In the genomic region with DNA sequence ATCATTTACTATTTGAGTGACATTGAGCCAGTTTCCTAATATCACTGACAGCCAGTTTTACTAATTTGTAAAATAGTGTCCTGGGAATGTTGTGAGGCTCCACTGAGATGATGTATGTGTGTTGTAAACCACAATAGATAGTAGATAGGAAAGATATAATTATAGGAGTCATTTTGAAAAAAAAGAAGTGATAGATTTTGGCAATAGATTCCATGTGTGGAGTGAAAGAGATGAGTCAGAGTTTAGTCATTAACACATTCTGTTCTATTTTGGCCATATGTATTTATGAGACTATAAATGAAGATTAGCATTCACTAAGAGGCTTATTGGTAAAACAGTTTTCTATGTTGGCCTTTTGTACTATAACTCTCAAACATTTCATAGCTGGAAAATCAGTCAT, we compare ENCODE assay signal across 19 cellular contexts.
A peak's percentile ranks its signal among the peaks of the same experiment; 100 is the strongest.
DNase-seq lines count a peak whose midpoint lies in the region; ATAC-seq, FAIRE-seq and TF ChIP-seq lines count a peak whose summit lies in the region.
"Had no signal": no experiment of that assay in that cellular context is flagged by ENCODE, and none has a peak within 500 bp of the region (broad histone marks: within the 10 kb centered on the region; RNA-seq: fewer than 3 reads in every experiment).

No MANE protein-coding gene starts in this region.

- H3K4me1 Mint-ChIP-seq in CD8-positive, alpha-beta T cell (ENCODE audit: low read depth), result no peaks in the 10 kb centered on the region
- H3K4me1 Mint-ChIP-seq: activated naive CD8-positive, alpha-beta T cell treated with anti-CD3 and anti-CD28 coated beads for 36 hours; CD14-positive monocyte had no signal

- TF ChIP-seq RAD21 in K562 (CRISPR knock-in tag; conservative IDR thresholded peaks at IDR 0.05 in 1 of 2, IDR thresholded peaks at IDR 0.05 in 1 of 2), result no peak

- no peak for ATAC-seq in K562
- ATAC-seq in GM21447 (IDR thresholded peaks at IDR 0.05; ENCODE audit: unreplicated experiment), result no peak
- ATAC-seq in CD8-positive, alpha-beta T cell, result no peak
- ATAC-seq: heart right ventricle, Right ventricle myocardium inferior had no signal

- in situ Hi-C loops in K562 (cut with MboI), result no loop called here

- H3K4me3 Mint-ChIP-seq in CD8-positive, alpha-beta T cell, result no peak overlapping the region
- H3K4me3 Mint-ChIP-seq: activated naive CD8-positive, alpha-beta T cell treated with anti-CD3 and anti-CD28 coated beads for 36 hours; CD14-positive monocyte; T-helper 2 cell treated with Interferon-gamma antibody and Interleukin-4, amounts not matched to agents 5 μg/mL and 100 μg/mL, for 36 hours had no signal

- no peaks in the 10 kb centered on the region for H4K20me1 ChIP-seq in K562 (replicated peaks; ENCODE audit: control insufficient read depth, insufficient read depth, low read length)
- no peaks in the 10 kb centered on the region for H4K20me1 ChIP-seq in osteoblast (ENCODE audit: insufficient read depth, low read length)

- H3K4me3 ChIP-seq in K562 (no peak overlapping the region), osteoblast (ENCODE audit: insufficient read depth, low read length) (no peak overlapping the region)
- no peak overlapping the region for H3K4me3 ChIP-seq in CD8-positive, alpha-beta T cell (ENCODE audit: low read depth, low read length)
- H3K4me3 ChIP-seq: heart right ventricle had no signal

- no peaks in the 10 kb centered on the region for H3K4me1 ChIP-seq in K562 (replicated peaks in 1 of 2; ENCODE audit: control insufficient read depth in 2 of 2, insufficient read depth in 2 of 2, low read length in 2 of 2)
- H3K4me1 ChIP-seq in osteoblast (ENCODE audit: insufficient read depth, low read length), result no peaks in the 10 kb centered on the region
- H3K4me1 ChIP-seq in CD8-positive, alpha-beta T cell (ENCODE audit: insufficient read depth, low read length), result no peaks in the 10 kb centered on the region

- H3K9me3 Mint-ChIP-seq in CD8-positive, alpha-beta T cell, result peaks cover 1% of the 10 kb centered on the region
- H3K9me3 Mint-ChIP-seq: T-helper 2 cell treated with Interferon-gamma antibody and Interleukin-4, amounts not matched to agents 5 μg/mL and 100 μg/mL, for 36 hours had no signal

- peak; percentile 55 for DNase-seq in EH (ENCODE audit: low read depth)
- DNase-seq in LHCN-M2 (ENCODE audit: low read depth), result peak; percentile 24
- DNase-seq in K562 (ENCODE audit: extremely low read depth in 1 of 4, low spot score in 3 of 4), result no peak
- peak; percentile 22 for DNase-seq in osteoblast (ENCODE audit: insufficient read length, low spot score, missing footprints)
- DNase-seq in activated CD8-positive, alpha-beta memory T cell treated with anti-CD3 and anti-CD28 coated beads for 24 hours, result no peak
- DNase-seq in CD8-positive, alpha-beta T cell, result no peak
- DNase-seq: activated CD4-positive, alpha-beta T cell treated with anti-CD3 and anti-CD28 coated beads for 4 hours; activated naive CD8-positive, alpha-beta T cell treated with anti-CD3 and anti-CD28 coated beads for 36 hours; heart right ventricle; kidney glomerular epithelial cell; NCI-H2081 treated with DMSO at 0.1 percent for 48 hours; NCI-H774; occipital lobe; stimulated activated naive CD4-positive, alpha-beta T cell treated with Interleukin-2 at 50 U/mL for 16 hours had no signal

- no peaks in the 10 kb centered on the region for H3K9me3 ChIP-seq in K562 (replicated peaks; ENCODE audit: control insufficient read depth, insufficient read depth, low read depth, low read length)
- no peaks in the 10 kb centered on the region for H3K9me3 ChIP-seq in osteoblast (ENCODE audit: low read depth, low read length)
- no peaks in the 10 kb centered on the region for H3K9me3 ChIP-seq in CD8-positive, alpha-beta T cell (ENCODE audit: low read length)
- H3K9me3 ChIP-seq: heart right ventricle had no signal

- no peak for TF ChIP-seq EP300 in K562 (IDR thresholded peaks at IDR 0.05; ENCODE audit: low read length)

- POLR2A ChIA-PET in K562 (lab: Yijun Ruan, JAX), result no interaction called here
- POLR2A ChIA-PET in CD8-positive, alpha-beta T cell (lab: Charles Lee), result no interaction called here

- no peak overlapping the region for H3K4me2 ChIP-seq in K562 (ENCODE audit: insufficient read depth, low read length)
- H3K4me2 ChIP-seq in osteoblast (ENCODE audit: insufficient read depth, low read length), result no peak overlapping the region

- H3K27ac ChIP-seq in K562 (ENCODE audit: extremely low read depth, low read depth, low read length) (no peak overlapping the region), osteoblast (ENCODE audit: low read depth, low read length) (no peak overlapping the region)
- no peak overlapping the region for H3K27ac ChIP-seq in CD8-positive, alpha-beta T cell (ENCODE audit: low read depth, low read length)
- H3K27ac ChIP-seq: heart right ventricle had no signal

- no peaks in the 10 kb centered on the region for H3K9me1 ChIP-seq in K562 (ENCODE audit: control insufficient read depth, insufficient read depth, low read length)

- CTCF ChIA-PET in K562 (lab: Yijun Ruan, JAX; ENCODE audit: low intra/inter-chr PET ratio), result no interaction called here
- CTCF ChIA-PET in CD8-positive, alpha-beta T cell (lab: Charles Lee), result no interaction called here

- H3K27ac Mint-ChIP-seq in CD8-positive, alpha-beta T cell, result no peak overlapping the region
- H3K27ac Mint-ChIP-seq: activated naive CD8-positive, alpha-beta T cell treated with anti-CD3 and anti-CD28 coated beads for 36 hours; CD14-positive monocyte; T-helper 2 cell treated with Interferon-gamma antibody and Interleukin-4, amounts not matched to agents 5 μg/mL and 100 μg/mL, for 36 hours had no signal

- H3K27me3 Mint-ChIP-seq in CD8-positive, alpha-beta T cell (ENCODE audit: low read depth), result no peaks in the 10 kb centered on the region
- H3K27me3 Mint-ChIP-seq: activated naive CD8-positive, alpha-beta T cell treated with anti-CD3 and anti-CD28 coated beads for 36 hours had no signal

- no peak for TF ChIP-seq CTCF in K562 (IDR thresholded peaks at IDR 0.05 in 2 of 3, conservative IDR thresholded peaks at IDR 0.05 in 1 of 3; ENCODE audit: insufficient read depth in 2 of 3, low read depth in 1 of 3, low read length in 3 of 3)
- no peak for TF ChIP-seq CTCF in osteoblast (IDR thresholded peaks at IDR 0.05; ENCODE audit: extremely low read depth, low read depth, low read length)
- no peak for TF ChIP-seq CTCF in CD8-positive, alpha-beta T cell (IDR thresholded peaks at IDR 0.05)

- H2AFZ ChIP-seq in K562 (ENCODE audit: low read depth, low read length) (no peak overlapping the region), osteoblast (ENCODE audit: low read length) (no peak overlapping the region)

- FAIRE-seq in K562 (lab: Jason Lieb, UNC), result no peak
- FAIRE-seq: GM12892 had no signal

- H3K27me3 ChIP-seq in K562 (ENCODE audit: control insufficient read depth in 2 of 2, insufficient read depth in 2 of 2, low read length in 2 of 2), result no peaks in the 10 kb centered on the region
- no peaks in the 10 kb centered on the region for H3K27me3 ChIP-seq in osteoblast (ENCODE audit: insufficient read depth, low read length)
- no peaks in the 10 kb centered on the region for H3K27me3 ChIP-seq in CD8-positive, alpha-beta T cell (ENCODE audit: insufficient read depth, low read length)
- H3K27me3 ChIP-seq: heart right ventricle had no signal

- no peaks in the 10 kb centered on the region for H3K36me3 Mint-ChIP-seq in CD8-positive, alpha-beta T cell
- H3K36me3 Mint-ChIP-seq: activated naive CD8-positive, alpha-beta T cell treated with anti-CD3 and anti-CD28 coated beads for 36 hours; CD14-positive monocyte had no signal

- TF ChIP-seq POLR2A in K562 (conservative IDR thresholded peaks at IDR 0.05), result no peak

- H3K36me3 ChIP-seq in K562 (ENCODE audit: control insufficient read depth, insufficient read depth, low read length), result no peaks in the 10 kb centered on the region
- H3K36me3 ChIP-seq in osteoblast (ENCODE audit: insufficient read depth, low read length), result no peaks in the 10 kb centered on the region
- H3K36me3 ChIP-seq in CD8-positive, alpha-beta T cell (ENCODE audit: insufficient read depth, low read length), result no peaks in the 10 kb centered on the region
- H3K36me3 ChIP-seq: heart right ventricle had no signal

- BruUV-seq in K562 (replicated peaks; lab: Mats Ljungman, UMichigan), result no TSS peak

- intact Hi-C loops in K562 (cut with micrococcal nuclease), result no loop called here
- intact Hi-C loops in CD8-positive, alpha-beta T cell (cut with DNase I, micrococcal nuclease), result no loop called here

- H3K79me2 ChIP-seq in K562 (ENCODE audit: control insufficient read depth, insufficient read depth, low read length) (no peaks in the 10 kb centered on the region), osteoblast (ENCODE audit: insufficient read depth, low read length) (no peaks in the 10 kb centered on the region)

- H3K9ac ChIP-seq in K562 (ENCODE audit: insufficient read depth in 1 of 2, low read depth in 2 of 2, low read length in 2 of 2), result no peak overlapping the region

TF ChIP-seq in K562, 482 proteins besides CTCF, POLR2A, EP300 and RAD21:
- peak; percentile 82 for TF ChIP-seq FOSL1 (tag; conservative IDR thresholded peaks at IDR 0.05)
- TF ChIP-seq E2F3 (CRISPR knock-in tag; IDR thresholded peaks at IDR 0.05), result no peak

Comparison
In these comparisons a context has a peak if more than half of its experiments do, and no peak if none do; other contexts are left out.
1. DNase-seq: peak in EH (single experiment), LHCN-M2 (single experiment) and osteoblast (single experiment); none in K562 (0 of 4), activated CD8-positive, alpha-beta memory T cell treated with anti-CD3 and anti-CD28 coated beads for 24 hours (single experiment) and CD8-positive, alpha-beta T cell (0 of 7).